In genomic region chr4:90145331-90145730, GRCh38 we compare ENCODE assay signal across 29 cellular contexts. TPM values are rescaled to one million over a fixed set of nuclear protein-coding genes. Genes with fewer than 3 reads are reported as not detected.
A peak's percentile ranks its signal among the peaks of the same experiment; 100 is the strongest.
DNase-seq lines count a peak whose midpoint lies in the region; ATAC-seq, FAIRE-seq and TF ChIP-seq lines count a peak whose summit lies in the region.
"Had no signal": no experiment of that assay in that cellular context is flagged by ENCODE, and none has a peak within 500 bp of the region (broad histone marks: within the 10 kb centered on the region; RNA-seq: fewer than 3 reads in every experiment).

No MANE protein-coding gene starts in this region.

- ATAC-seq in activated T-helper 17 cell treated with anti-CD3 and anti-CD28 coated beads, Interleukin-2, amount 50 U/mL, for 72 hours (replicated peaks): no peak
- ATAC-seq: GM12878 had no signal

- no peaks in the 10 kb centered on the region for H3K9me3 ChIP-seq in HAP-1
- H3K9me3 ChIP-seq in iPS-18a (ENCODE audit: control insufficient read depth, low read depth, low read length): no peaks in the 10 kb centered on the region
- H3K9me3 ChIP-seq: BE2C, BLaER1, Caco-2 had no signal

- H3K4me1 ChIP-seq in HAP-1 (peaks cover 48% of the 10 kb centered on the region), iPS-18a (ENCODE audit: control insufficient read depth, low read depth, low read length) (peaks cover 6% of the 10 kb centered on the region)
- H3K4me1 ChIP-seq: BLaER1 had no signal

- H3K27ac ChIP-seq in iPS-18a (ENCODE audit: low read length): peak overlapping the region; percentile 2
- H3K27ac ChIP-seq: BLaER1 had no signal

- H3K4me1 Mint-ChIP-seq in activated T-helper 17 cell treated with anti-CD3 and anti-CD28 coated beads, Interleukin-2, amount 50 U/mL, for 72 hours: no peaks in the 10 kb centered on the region
- H3K4me1 Mint-ChIP-seq: CD14-positive monocyte; CD4-positive, alpha-beta memory T cell; CD4-positive, CD25-positive, alpha-beta regulatory T cell; CD8-positive, alpha-beta memory T cell had no signal

- H3K27me3 Mint-ChIP-seq in activated T-helper 17 cell treated with anti-CD3 and anti-CD28 coated beads, Interleukin-2, amount 50 U/mL, for 72 hours: peaks cover 6% of the 10 kb centered on the region
- H3K27me3 Mint-ChIP-seq: CD4-positive, CD25-positive, alpha-beta regulatory T cell; CD8-positive, alpha-beta memory T cell had no signal

- FAIRE-seq in D721Med (lab: Jason Lieb, UNC) (peak; percentile 53), RCC 7860 (lab: Jason Lieb, UNC) (no peak)
- FAIRE-seq: A204.1, GM12878, GM12892, GM18507 had no signal

- no peak overlapping the region for H3K4me3 Mint-ChIP-seq in activated T-helper 17 cell treated with anti-CD3 and anti-CD28 coated beads, Interleukin-2, amount 50 U/mL, for 72 hours
- H3K4me3 Mint-ChIP-seq: CD14-positive monocyte; CD4-positive, alpha-beta memory T cell; CD4-positive, CD25-positive, alpha-beta regulatory T cell; CD8-positive, alpha-beta memory T cell had no signal

- no peaks in the 10 kb centered on the region for H3K36me3 Mint-ChIP-seq in activated T-helper 17 cell treated with anti-CD3 and anti-CD28 coated beads, Interleukin-2, amount 50 U/mL, for 72 hours (ENCODE audit: low read depth)
- H3K36me3 Mint-ChIP-seq: CD14-positive monocyte; CD4-positive, alpha-beta memory T cell; CD4-positive, CD25-positive, alpha-beta regulatory T cell; CD8-positive, alpha-beta memory T cell had no signal

- no peak overlapping the region for H3K4me3 ChIP-seq in HAP-1
- no peak overlapping the region for H3K4me3 ChIP-seq in iPS-18a (ENCODE audit: low read length)
- H3K4me3 ChIP-seq: BLaER1, GM12878 had no signal

- no peaks in the 10 kb centered on the region for H3K27me3 ChIP-seq in HAP-1 (ENCODE audit: low read depth)
- no peaks in the 10 kb centered on the region for H3K27me3 ChIP-seq in iPS-18a (ENCODE audit: control insufficient read depth, insufficient read depth, low read length)
- H3K27me3 ChIP-seq: BE2C, BLaER1 had no signal

- DNase-seq in DMS53 (lab: John Stamatoyannopoulos, UW) (peak; percentile 21), DMS53 treated with DMSO at 0.1 percent for 48 hours (lab: John Stamatoyannopoulos, UW; ENCODE audit: unreplicated experiment) (no peak), D721Med (ENCODE audit: insufficient read length, low spot score) (no peak), HAP-1 (ENCODE audit: low spot score in 2 of 2) (peak; percentile 28 to 94), RCC 7860 (ENCODE audit: low spot score) (no peak), NCI-H128 (lab: John Stamatoyannopoulos, UW; ENCODE audit: unreplicated experiment) (no peak)
- DNase-seq: 8988T; ACHN; BE2C; C1 segment of cervical spinal cord; Caco-2; Calu3; CD4-positive, alpha-beta memory T cell; CD4-positive, CD25-positive, alpha-beta regulatory T cell; CD8-positive, alpha-beta memory T cell; DMS153; DMS79; DND-41; EL; GDM1 had no signal

- H3K27ac Mint-ChIP-seq in activated T-helper 17 cell treated with anti-CD3 and anti-CD28 coated beads, Interleukin-2, amount 50 U/mL, for 72 hours: no peak overlapping the region
- H3K27ac Mint-ChIP-seq: CD14-positive monocyte; CD4-positive, alpha-beta memory T cell; CD4-positive, CD25-positive, alpha-beta regulatory T cell; CD8-positive, alpha-beta memory T cell had no signal

- in situ Hi-C loops in HAP-1 (cut with MboI; ENCODE audit: low sequenced_read_pairs): no loop called here

- no peak for TF ChIP-seq CTCF in D721Med (IDR thresholded peaks at IDR 0.05; ENCODE audit: insufficient read depth, missing control alignments)

- H3K36me3 ChIP-seq in HAP-1 (replicated peaks): no peaks in the 10 kb centered on the region
- H3K36me3 ChIP-seq in iPS-18a (ENCODE audit: control insufficient read depth, low read depth, low read length): no peaks in the 10 kb centered on the region
- H3K36me3 ChIP-seq: BE2C, BLaER1 had no signal

- H3K9ac ChIP-seq in iPS-18a (ENCODE audit: low read length): no peak overlapping the region
- H3K9ac ChIP-seq: BLaER1 had no signal

- no peaks in the 10 kb centered on the region for H3K9me3 Mint-ChIP-seq in activated T-helper 17 cell treated with anti-CD3 and anti-CD28 coated beads, Interleukin-2, amount 50 U/mL, for 72 hours
- H3K9me3 Mint-ChIP-seq: CD4-positive, alpha-beta memory T cell; CD4-positive, CD25-positive, alpha-beta regulatory T cell; CD8-positive, alpha-beta memory T cell had no signal

RNA-seq across cellular contexts. Expression of gene CCSER1, which starts 18.1 kb away (rescaled TPM):
- under 1 TPM; 0.64 to 0.78 TPM for total RNA-seq in activated T-helper 17 cell treated with anti-CD3 and anti-CD28 coated beads, Interleukin-2, amount 50 U/mL, for 72 hours
- total RNA-seq: A673 had no signal

Comparison
In these comparisons a context has a peak if more than half of its experiments do, and no peak if none do; other contexts are left out.
1. DNase-seq: peak in DMS53 (single experiment) and HAP-1 (2 of 2); none in DMS53 treated with DMSO at 0.1 percent for 48 hours (single experiment), D721Med (single experiment), RCC 7860 (single experiment) and NCI-H128 (single experiment).